Comparison of ENCODE assay signal across 28 cellular contexts in genomic region chr14:96309128-96309906, GRCh38. TPM values are rescaled to one million over a fixed set of nuclear protein-coding genes. Genes with fewer than 3 reads are reported as not detected.
A peak's percentile ranks its signal among the peaks of the same experiment; 100 is the strongest.
DNase-seq lines count a peak whose midpoint lies in the region; ATAC-seq and TF ChIP-seq lines count a peak whose summit lies in the region.
"Had no signal": no experiment of that assay in that cellular context is flagged by ENCODE, and none has a peak within 500 bp of the region (broad histone marks: within the 10 kb centered on the region; RNA-seq: fewer than 3 reads in every experiment).

No MANE protein-coding gene starts in this region.

- no peaks in the 10 kb centered on the region for H3K9me3 Mint-ChIP-seq in activated T-cell treated with anti-CD3 and anti-CD28 coated beads, Interleukin-2, amount 50 U/mL, for 72 hours
- H3K9me3 Mint-ChIP-seq in activated T-cell treated with anti-CD3 and anti-CD28 coated beads, Interleukin-2, amount 50 U/mL, for 4 hours: no peaks in the 10 kb centered on the region
- H3K9me3 Mint-ChIP-seq: HFFc6, mesothelial cell of epicardium, neural crest cell had no signal

- H4K8ac ChIP-seq in mesenchymal stem cell (ENCODE audit: low read length): no peak overlapping the region

- no peak overlapping the region for H3K4me3 Mint-ChIP-seq in activated T-cell treated with anti-CD3 and anti-CD28 coated beads, Interleukin-2, amount 50 U/mL, for 72 hours
- H3K4me3 Mint-ChIP-seq in activated T-cell treated with anti-CD3 and anti-CD28 coated beads, Interleukin-2, amount 50 U/mL, for 4 hours: no peak overlapping the region
- H3K4me3 Mint-ChIP-seq: HFFc6, mesothelial cell of epicardium, neural crest cell had no signal

- no peak overlapping the region for H3K9ac ChIP-seq in mesenchymal stem cell (ENCODE audit: low read length)

- no peaks in the 10 kb centered on the region for H3K9me3 ChIP-seq in mesenchymal stem cell (ENCODE audit: control insufficient read depth, low read length)
- no peaks in the 10 kb centered on the region for H3K9me3 ChIP-seq in heart right ventricle
- H3K9me3 ChIP-seq: adrenal gland, breast epithelium, psoas muscle, spleen had no signal

- H3K4me1 Mint-ChIP-seq in activated T-cell treated with anti-CD3 and anti-CD28 coated beads, Interleukin-2, amount 50 U/mL, for 72 hours (ENCODE audit: low read depth): no peaks in the 10 kb centered on the region
- H3K4me1 Mint-ChIP-seq in activated T-cell treated with anti-CD3 and anti-CD28 coated beads, Interleukin-2, amount 50 U/mL, for 4 hours (ENCODE audit: low read depth): no peaks in the 10 kb centered on the region
- H3K4me1 Mint-ChIP-seq: mesothelial cell of epicardium, neural crest cell had no signal

- H3K14ac ChIP-seq in mesenchymal stem cell (ENCODE audit: low read length in 2 of 2): no peak overlapping the region

- no peak overlapping the region for H2BK120ac ChIP-seq in mesenchymal stem cell (ENCODE audit: low read depth, low read length)

- H3K4me1 ChIP-seq in mesenchymal stem cell (ENCODE audit: control insufficient read depth, insufficient read depth, low read depth, low read length): peaks cover 10% of the 10 kb centered on the region
- no peaks in the 10 kb centered on the region for H3K4me1 ChIP-seq in heart right ventricle
- H3K4me1 ChIP-seq: adrenal gland, breast epithelium, psoas muscle, spleen had no signal

- no peak for TF ChIP-seq CTCF in heart right ventricle (IDR thresholded peaks at IDR 0.05)

- WGBS in mesenchymal stem cell: 94% methylated on average over 8 of the region's 8 CpGs
- 95 to 96% methylated on average over 8 of the region's 8 CpGs for WGBS in heart right ventricle, 2 donors

- H3K36me3 Mint-ChIP-seq in activated T-cell treated with anti-CD3 and anti-CD28 coated beads, Interleukin-2, amount 50 U/mL, for 72 hours (ENCODE audit: insufficient read depth in 2 of 2): peaks cover 4 to 30% of the 10 kb centered on the region in 2 donors
- peaks cover 41% of the 10 kb centered on the region for H3K36me3 Mint-ChIP-seq in activated T-cell treated with anti-CD3 and anti-CD28 coated beads, Interleukin-2, amount 50 U/mL, for 4 hours (ENCODE audit: insufficient read depth)

- no peak overlapping the region for H2AFZ ChIP-seq in mesenchymal stem cell (ENCODE audit: low read depth, low read length)

- H3K36me3 ChIP-seq in mesenchymal stem cell (ENCODE audit: control insufficient read depth in 1 of 2, insufficient read depth in 2 of 2, low read depth in 1 of 2, low read length in 2 of 2): peaks cover 8 to 90% of the 10 kb centered on the region in 2 experiments
- H3K36me3 ChIP-seq in heart right ventricle: peaks cover 0 to 97% (median 58%) of the 10 kb centered on the region in 9 donors

- peak overlapping the region; percentile 33 for H2AK5ac ChIP-seq in mesenchymal stem cell (ENCODE audit: low read length, severe bottlenecking)

- H3K23ac ChIP-seq in mesenchymal stem cell (ENCODE audit: low read length in 2 of 2): no peak overlapping the region

- H3K27ac Mint-ChIP-seq in activated T-cell treated with anti-CD3 and anti-CD28 coated beads, Interleukin-2, amount 50 U/mL, for 72 hours: peak overlapping the region; percentile 35
- H3K27ac Mint-ChIP-seq: mesothelial cell of epicardium had no signal

- H4K91ac ChIP-seq in mesenchymal stem cell (ENCODE audit: low read length): no peak overlapping the region

- H3K4me3 ChIP-seq in mesenchymal stem cell (ENCODE audit: insufficient read depth in 1 of 2, low read depth in 1 of 2, low read length in 2 of 2): no peak overlapping the region
- H3K4me3 ChIP-seq in heart right ventricle: no peak overlapping the region
- H3K4me3 ChIP-seq: adrenal gland, breast epithelium, psoas muscle, spleen had no signal

- H3K27ac ChIP-seq in mesenchymal stem cell (ENCODE audit: low read length, poor library complexity, severe bottlenecking): peak overlapping the region; percentile 97
- no peak overlapping the region for H3K27ac ChIP-seq in heart right ventricle
- H3K27ac ChIP-seq: adrenal gland, breast epithelium, HL-60, psoas muscle, spleen had no signal

- H3K4ac ChIP-seq in mesenchymal stem cell (ENCODE audit: low read depth in 1 of 2, low read length in 2 of 2): no peak overlapping the region

- H2BK12ac ChIP-seq in mesenchymal stem cell (ENCODE audit: low read length in 2 of 2): no peak overlapping the region

- H3K18ac ChIP-seq in mesenchymal stem cell (ENCODE audit: low read depth in 1 of 2, low read length in 2 of 2): no peak overlapping the region

- no peaks in the 10 kb centered on the region for H3K27me3 ChIP-seq in mesenchymal stem cell (ENCODE audit: control insufficient read depth in 1 of 2, insufficient read depth in 1 of 2, low read length in 2 of 2)
- H3K27me3 ChIP-seq in heart right ventricle: no peaks in the 10 kb centered on the region
- H3K27me3 ChIP-seq: adrenal gland, breast epithelium, spleen had no signal

- H2BK5ac ChIP-seq in mesenchymal stem cell (ENCODE audit: low read depth, low read length, poor library complexity, severe bottlenecking): peak overlapping the region; percentile 95

- DNase-seq in activated T-cell treated with anti-CD3 and anti-CD28 coated beads, Interleukin-2, amount 50 U/mL, for 72 hours: no peak
- no peak for DNase-seq in activated T-cell treated with anti-CD3 and anti-CD28 coated beads, Interleukin-2, amount 50 U/mL, for 4 hours
- peak; percentile 83 for DNase-seq in glomerular visceral epithelial cell (ENCODE audit: extremely low spot score)
- no peak for DNase-seq in mesenchymal stem cell
- no peak for DNase-seq in heart right ventricle
- DNase-seq in A172 (ENCODE audit: low spot score): no peak
- DNase-seq: 8988T; activated CD8-positive, alpha-beta memory T cell treated with anti-CD3 and anti-CD28 coated beads, Interleukin-2, amount 50 U/mL, for 4 hours; activated gamma-delta T cell treated with Interleukin-2 at 50 U/mL for 16 hours; adrenal gland; cortex of kidney; HFFc6; hypothalamus; islet precursor cell; MM.1S; NCI-H1436; NCI-H524 treated with DMSO at 0.1 percent for 48 hours; psoas muscle; SHP77 treated with DMSO at 0.1 percent for 48 hours; spleen; T-helper 1 cell had no signal

- ATAC-seq in activated T-cell treated with anti-CD3 and anti-CD28 coated beads, Interleukin-2, amount 50 U/mL, for 72 hours (replicated peaks in 1 of 2): no peak
- no peak for ATAC-seq in activated T-cell treated with anti-CD3 and anti-CD28 coated beads, Interleukin-2, amount 50 U/mL, for 4 hours
- ATAC-seq in HG03175 (IDR thresholded peaks at IDR 0.05; ENCODE audit: unreplicated experiment) (no peak), heart right ventricle (no peak), HG02588 (IDR thresholded peaks at IDR 0.05; ENCODE audit: unreplicated experiment) (no peak)
- ATAC-seq: psoas muscle had no signal

- H2BK15ac ChIP-seq in mesenchymal stem cell (ENCODE audit: low read depth, poor library complexity, severe bottlenecking): no peak overlapping the region

- no peaks in the 10 kb centered on the region for H3K27me3 Mint-ChIP-seq in activated T-cell treated with anti-CD3 and anti-CD28 coated beads, Interleukin-2, amount 50 U/mL, for 72 hours (ENCODE audit: low read depth)
- no peaks in the 10 kb centered on the region for H3K27me3 Mint-ChIP-seq in activated T-cell treated with anti-CD3 and anti-CD28 coated beads, Interleukin-2, amount 50 U/mL, for 4 hours (ENCODE audit: low read depth)

- H3K79me1 ChIP-seq in mesenchymal stem cell (replicated peaks; ENCODE audit: low read length, poor library complexity, severe bottlenecking): peaks cover 4% of the 10 kb centered on the region

- intact Hi-C loops in heart right ventricle (cut with DNase I): loop anchor here in 1 of 10 donors (5.0 kb wide), 1 partner anchor 113 kb away; no protein-coding TSS in a partner anchor

- peak overlapping the region; percentile 52 for H3K4me2 ChIP-seq in mesenchymal stem cell (ENCODE audit: low read length, poor library complexity, severe bottlenecking)

RNA-seq across cellular contexts. Expression of gene BDKRB1, which starts 53.3 kb away (rescaled TPM):
- total RNA-seq in activated T-cell treated with anti-CD3 and anti-CD28 coated beads, Interleukin-2, amount 50 U/mL, for 72 hours: not detected
- not detected for total RNA-seq in activated T-cell treated with anti-CD3 and anti-CD28 coated beads, Interleukin-2, amount 50 U/mL, for 4 hours
- 18.7 TPM for polyA plus RNA-seq in mesenchymal stem cell (2013, experiment 1 of 2)
- 18.7 TPM for polyA plus RNA-seq in mesenchymal stem cell (2013, experiment 2 of 2)
- total RNA-seq in heart right ventricle: under 1 TPM in 2 of 10 donors, not detected in 8; 0.39 to 0.66 TPM
- under 1 TPM in 1 of 2 donors, not detected in 1; 0.09 TPM for polyA plus RNA-seq in heart right ventricle
- 3.6 and 6.1 TPM in 2 replicates for total RNA-seq in A172 (2014; rRNA removed; shearing (Covaris generic))
- total RNA-seq: endothelial cell of umbilical vein, neural crest cell, spleen had no signal
- polyA plus RNA-seq: endothelial cell of umbilical vein had no signal

RNA-seq across cellular contexts. Expression of gene ATG2B, which starts 53.8 kb away (rescaled TPM):
- 10 to 100 TPM; 22.9 to 28.3 TPM for total RNA-seq in activated T-cell treated with anti-CD3 and anti-CD28 coated beads, Interleukin-2, amount 50 U/mL, for 72 hours
- total RNA-seq in activated T-cell treated with anti-CD3 and anti-CD28 coated beads, Interleukin-2, amount 50 U/mL, for 4 hours: 10 to 100 TPM; 14.9 to 17.9 (median 17.4) TPM
- polyA plus RNA-seq in mesenchymal stem cell (2013, experiment 1 of 2): 7.2 TPM
- polyA plus RNA-seq in mesenchymal stem cell (2013, experiment 2 of 2): 7.5 TPM
- 10 to 100 TPM; 11.0 to 20.2 (median 14.5) TPM for total RNA-seq in heart right ventricle
- 1 to 10 TPM; 2.4 to 4.7 TPM for polyA plus RNA-seq in heart right ventricle
- 7.3 and 9.3 TPM in 2 replicates for total RNA-seq in A172 (2014; rRNA removed; shearing (Covaris generic))

RNA-seq across cellular contexts. Expression of gene GSKIP, which starts 54.0 kb away (rescaled TPM):
- total RNA-seq in activated T-cell treated with anti-CD3 and anti-CD28 coated beads, Interleukin-2, amount 50 U/mL, for 72 hours: 10 to 100 TPM; 22.5 to 22.6 TPM
- total RNA-seq in activated T-cell treated with anti-CD3 and anti-CD28 coated beads, Interleukin-2, amount 50 U/mL, for 4 hours: 10 to 100 TPM; 17.9 to 21.1 (median 19.3) TPM
- 20.2 TPM for polyA plus RNA-seq in mesenchymal stem cell (2013, experiment 1 of 2)
- polyA plus RNA-seq in mesenchymal stem cell (2013, experiment 2 of 2): 22.0 TPM
- total RNA-seq in heart right ventricle: 10 to 100 TPM; 10.2 to 18.8 (median 12.2) TPM
- 10 to 100 TPM in 1 of 2 donors, 1 to 10 TPM in 1; 3.4 to 12.4 TPM for polyA plus RNA-seq in heart right ventricle
- total RNA-seq in A172 (2014; rRNA removed; shearing (Covaris generic)): 32.8 and 33.6 TPM in 2 replicates
